ENCODE assay signal across 22 cellular contexts in the genomic region with DNA sequence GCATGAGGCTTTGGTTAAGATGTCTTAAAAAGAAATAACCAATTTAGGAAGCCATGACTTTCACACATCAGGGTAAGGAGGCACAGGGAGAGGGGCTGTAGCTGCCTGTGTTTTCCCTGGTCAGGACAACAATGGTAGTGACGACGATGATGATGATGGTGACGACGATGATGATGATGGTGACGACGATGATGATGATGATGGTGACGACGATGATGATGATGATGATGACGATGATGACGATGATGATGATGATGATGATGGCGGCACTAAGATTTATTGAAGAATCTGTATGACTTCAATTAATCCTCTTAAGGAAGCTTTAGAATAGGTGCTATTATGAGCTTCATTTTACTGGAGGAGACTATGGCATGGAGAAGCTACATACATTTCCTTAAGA.
DNase-seq lines count a peak whose midpoint lies in the region; ATAC-seq, FAIRE-seq and TF ChIP-seq lines count a peak whose summit lies in the region.
"Had no signal": no experiment of that assay in that cellular context is flagged by ENCODE, and none has a peak within 500 bp of the region (broad histone marks: within the 10 kb centered on the region; RNA-seq: fewer than 3 reads in every experiment).

No MANE protein-coding gene starts in this region.

- no peak for TF ChIP-seq POLR2A in K562 (conservative IDR thresholded peaks at IDR 0.05)
- TF ChIP-seq POLR2A in sigmoid colon (IDR thresholded peaks at IDR 0.05): no peak

- no TSS peak for BruUV-seq in K562 (replicated peaks; lab: Mats Ljungman, UMichigan)
- BruUV-seq in Caco-2 (replicated peaks; lab: Mats Ljungman, UMichigan): no TSS peak

- no peak overlapping the region for H2AFZ ChIP-seq in SK-N-SH (ENCODE audit: low read depth)
- no peak overlapping the region for H2AFZ ChIP-seq in K562 (ENCODE audit: low read depth, low read length)
- H2AFZ ChIP-seq: GM23338 had no signal

- H3K4me3 ChIP-seq in SK-N-SH (ENCODE audit: low read depth in 2 of 2, low read length in 1 of 2) (no peak overlapping the region), K562 (no peak overlapping the region), sigmoid colon (no peak overlapping the region), Caco-2 (ENCODE audit: low read depth, low read length) (no peak overlapping the region)
- H3K4me3 ChIP-seq: BLaER1, GM12878, GM23338 had no signal

- TF ChIP-seq EP300 in SK-N-SH (IDR thresholded peaks at IDR 0.05; ENCODE audit: borderline replicate concordance in 1 of 2, low read depth in 1 of 2, low read length in 1 of 2): no peak
- TF ChIP-seq EP300 in K562 (IDR thresholded peaks at IDR 0.05; ENCODE audit: low read length): no peak
- TF ChIP-seq EP300 in sigmoid colon (IDR thresholded peaks at IDR 0.05): no peak

- CTCF ChIA-PET in SK-N-SH (lab: Yijun Ruan, JAX) (interaction anchor here (0.6 kb wide), 1 partner anchor 10 kb away, joined by 3 read pairs; no protein-coding TSS in a partner anchor), K562 (lab: Yijun Ruan, JAX; ENCODE audit: low intra/inter-chr PET ratio) (no interaction called here), Caco-2 (lab: Charles Lee) (no interaction called here)

- no peaks in the 10 kb centered on the region for H3F3A ChIP-seq in SK-N-SH (replicated peaks; ENCODE audit: insufficient read depth)

- ATAC-seq in SK-N-SH treated with all-trans-retinoic acid at 6 μM for 48 hours (no peak), K562 (no peak), GM18867 (IDR thresholded peaks at IDR 0.05; ENCODE audit: unreplicated experiment) (no peak)
- ATAC-seq: CD8-positive, alpha-beta T cell; GM12878; GM23338; HCT116 had no signal

- no peaks in the 10 kb centered on the region for H3K9me2 ChIP-seq in SK-N-SH

- no peak overlapping the region for H3K4me3 Mint-ChIP-seq in Caco-2 (ENCODE audit: unreplicated experiment)
- H3K4me3 Mint-ChIP-seq: B cell; CD4-positive, CD25-positive, alpha-beta regulatory T cell; CD8-positive, alpha-beta T cell; GM23338; H9; HFFc6 had no signal

- H3K36me3 ChIP-seq in SK-N-SH (replicated peaks in 1 of 2; ENCODE audit: control insufficient read depth in 1 of 2, insufficient read depth in 2 of 2, low read length in 1 of 2): no peaks in the 10 kb centered on the region
- no peaks in the 10 kb centered on the region for H3K36me3 ChIP-seq in K562 (ENCODE audit: control insufficient read depth, insufficient read depth, low read length)
- no peaks in the 10 kb centered on the region for H3K36me3 ChIP-seq in sigmoid colon
- no peaks in the 10 kb centered on the region for H3K36me3 ChIP-seq in Caco-2 (ENCODE audit: control insufficient read depth, insufficient read depth, low read length)
- H3K36me3 ChIP-seq: BLaER1 had no signal

- peaks cover 19% of the 10 kb centered on the region for H3K9me3 Mint-ChIP-seq in Caco-2 (ENCODE audit: unreplicated experiment)
- H3K9me3 Mint-ChIP-seq: CD8-positive, alpha-beta T cell had no signal

- H3K4me2 ChIP-seq in SK-N-SH: no peak overlapping the region
- H3K4me2 ChIP-seq in K562 (ENCODE audit: insufficient read depth, low read length): no peak overlapping the region
- H3K4me2 ChIP-seq: BLaER1, GM23338 had no signal

- H3K27ac ChIP-seq in SK-N-SH (ENCODE audit: low read depth in 2 of 2, low read length in 1 of 2) (no peak overlapping the region), K562 (ENCODE audit: extremely low read depth, low read depth, low read length) (no peak overlapping the region), sigmoid colon (no peak overlapping the region)
- H3K27ac ChIP-seq: 22Rv1, BLaER1, C4-2B had no signal

- no peaks in the 10 kb centered on the region for H3K9me3 ChIP-seq in SK-N-SH
- H3K9me3 ChIP-seq in K562 (replicated peaks; ENCODE audit: control insufficient read depth, insufficient read depth, low read depth, low read length): 0 out of 2 replicates have a peak, but pooled peaks cover 2% of the 10 kb centered on the region
- no peaks in the 10 kb centered on the region for H3K9me3 ChIP-seq in sigmoid colon
- H3K9me3 ChIP-seq in Caco-2: 0 out of 2 replicates have a peak, but pooled peaks cover 4% of the 10 kb centered on the region

- H3K9me1 ChIP-seq in K562 (ENCODE audit: control insufficient read depth, insufficient read depth, low read length): no peaks in the 10 kb centered on the region

- H3K79me2 ChIP-seq in SK-N-SH (ENCODE audit: insufficient read depth) (no peaks in the 10 kb centered on the region), K562 (ENCODE audit: control insufficient read depth, insufficient read depth, low read length) (no peaks in the 10 kb centered on the region)

- TF ChIP-seq CTCF in SK-N-SH (IDR thresholded peaks at IDR 0.05): no peak
- TF ChIP-seq CTCF in K562 (IDR thresholded peaks at IDR 0.05 in 2 of 3, conservative IDR thresholded peaks at IDR 0.05 in 1 of 3; ENCODE audit: insufficient read depth in 2 of 3, low read depth in 1 of 3, low read length in 3 of 3): no peak
- no peak for TF ChIP-seq CTCF in sigmoid colon (IDR thresholded peaks at IDR 0.05)
- TF ChIP-seq CTCF in Caco-2 (IDR thresholded peaks at IDR 0.05; ENCODE audit: insufficient read depth in 1 of 2, low read depth in 1 of 2, low read length in 1 of 2, severe bottlenecking in 1 of 2, unreplicated experiment in 1 of 2): no peak

- H3K4me1 ChIP-seq in SK-N-SH (ENCODE audit: control insufficient read depth in 1 of 2, insufficient read depth in 2 of 2, low read depth in 1 of 2, low read length in 1 of 2) (peaks cover 0 to 3% of the 10 kb centered on the region in 2 experiments; a peak in 1 of 4 replicates), K562 (replicated peaks in 1 of 2; ENCODE audit: control insufficient read depth in 2 of 2, insufficient read depth in 2 of 2, low read length in 2 of 2) (no peaks in the 10 kb centered on the region), sigmoid colon (peaks cover 0 to 20% (median 15%) of the 10 kb centered on the region in 4 donors), Caco-2 (no peaks in the 10 kb centered on the region)
- H3K4me1 ChIP-seq: BLaER1 had no signal

- no peak for FAIRE-seq in K562 (lab: Jason Lieb, UNC)
- FAIRE-seq: A204.1, D721Med, GM12878 had no signal

- TF ChIP-seq RAD21 in SK-N-SH (IDR thresholded peaks at IDR 0.05; ENCODE audit: low read length) (no peak), K562 (CRISPR knock-in tag; conservative IDR thresholded peaks at IDR 0.05 in 1 of 2, IDR thresholded peaks at IDR 0.05 in 1 of 2) (no peak)

- H4K20me1 ChIP-seq in SK-N-SH (ENCODE audit: insufficient read depth): no peaks in the 10 kb centered on the region
- H4K20me1 ChIP-seq in K562 (replicated peaks; ENCODE audit: control insufficient read depth, insufficient read depth, low read length): no peaks in the 10 kb centered on the region; the same call in 1 of the 2 replicates
- H4K20me1 ChIP-seq: BLaER1 had no signal

- POLR2A ChIA-PET in SK-N-SH (lab: Yijun Ruan, JAX): no interaction called here
- POLR2A ChIA-PET in K562 (lab: Yijun Ruan, JAX): interaction anchor here (0.5 kb wide), 1 partner anchor 938 kb away, joined by 3 read pairs; a partner anchor contains a TSS
- POLR2A ChIA-PET in Caco-2 (lab: Charles Lee): no interaction called here

- peaks cover 8% of the 10 kb centered on the region for H3K36me3 Mint-ChIP-seq in Caco-2 (ENCODE audit: insufficient read depth, unreplicated experiment)

- in situ Hi-C loops in K562 (cut with MboI): no loop called here

- peaks cover 45% of the 10 kb centered on the region for H3K27me3 Mint-ChIP-seq in Caco-2 (ENCODE audit: insufficient read depth, unreplicated experiment)
- H3K27me3 Mint-ChIP-seq: B cell; CD4-positive, CD25-positive, alpha-beta regulatory T cell had no signal

- no peak overlapping the region for H3K27ac Mint-ChIP-seq in Caco-2 (ENCODE audit: unreplicated experiment)
- H3K27ac Mint-ChIP-seq: B cell; CD4-positive, CD25-positive, alpha-beta regulatory T cell; CD8-positive, alpha-beta T cell; GM23338; H9; HFFc6 had no signal

- H3K9ac ChIP-seq in SK-N-SH (no peak overlapping the region), K562 (ENCODE audit: insufficient read depth in 1 of 2, low read depth in 2 of 2, low read length in 2 of 2) (no peak overlapping the region)
- H3K9ac ChIP-seq: BLaER1 had no signal

- intact Hi-C loops in K562 (cut with micrococcal nuclease): no loop called here
- intact Hi-C loops in sigmoid colon (cut with DNase I): no loop called here
- intact Hi-C loops in Caco-2 (cut with micrococcal nuclease; ENCODE audit: unreplicated experiment): no loop called here

- H3K27me3 ChIP-seq in SK-N-SH (ENCODE audit: insufficient read depth) (peaks cover 44% of the 10 kb centered on the region), K562 (ENCODE audit: control insufficient read depth in 2 of 2, insufficient read depth in 2 of 2, low read length in 2 of 2) (peaks cover 36 to 51% of the 10 kb centered on the region in 2 experiments; a peak in 4 of 5 replicates), sigmoid colon (no peaks in the 10 kb centered on the region), Caco-2 (replicated peaks; ENCODE audit: control insufficient read depth, insufficient read depth, low read length) (no peaks in the 10 kb centered on the region; the same call in 1 of the 2 replicates)
- H3K27me3 ChIP-seq: BLaER1 had no signal

- peaks cover 9% of the 10 kb centered on the region for H3K4me1 Mint-ChIP-seq in Caco-2 (ENCODE audit: low read depth, unreplicated experiment)
- H3K4me1 Mint-ChIP-seq: B cell had no signal

- DNase-seq in SK-N-SH: peak; percentile 4
- DNase-seq in K562 (ENCODE audit: extremely low read depth in 1 of 4, low spot score in 3 of 4): no peak
- peak; percentile 19 for DNase-seq in sigmoid colon
- DNase-seq in Caco-2: no peak
- DNase-seq: CD4-positive, CD25-positive, alpha-beta regulatory T cell; CD8-positive, alpha-beta T cell; DMS 273 treated with DMSO at 0.1 percent for 48 hours; EL; GDM1; H9; HFFc6 had no signal

- 67% methylated on average over 11 of the region's 11 CpGs for WGBS in SK-N-SH (ENCODE audit: low lambda C conversion rate)
- WGBS in K562 (ENCODE audit: insufficient coverage, low coverage, missing lambda C conversion rate): 4% methylated on average over 11 of the region's 11 CpGs
- 83 to 88% methylated on average over 11 of the region's 11 CpGs for WGBS in sigmoid colon, 2 donors

TF ChIP-seq in SK-N-SH treated with all-trans-retinoic acid at 6 μM for 48 hours, 23 proteins besides CTCF, POLR2A, EP300 and RAD21 (continues in another document):
- TF ChIP-seq BACH2 (CRISPR knock-in tag; IDR thresholded peaks at IDR 0.05; ENCODE audit: borderline replicate concordance): no peak
- no peak for TF ChIP-seq ZNF70 (CRISPR knock-in tag; IDR thresholded peaks at IDR 0.05)

TF ChIP-seq in K562, 482 proteins besides CTCF, POLR2A, EP300 and RAD21:
- TF ChIP-seq ZBED1 (IDR thresholded peaks at IDR 0.05): no peak
- no peak for TF ChIP-seq ATF1 (CRISPR knock-in tag; IDR thresholded peaks at IDR 0.05)
- peak; percentile 81 for TF ChIP-seq ATF1 (tag; IDR thresholded peaks at IDR 0.05)
- TF ChIP-seq CREM (IDR thresholded peaks at IDR 0.05; ENCODE audit: low read depth): peak; percentile 16; the same call in 1 of the 2 replicates
- peak; percentile 70 for TF ChIP-seq CREB1 (IDR thresholded peaks at IDR 0.05)
- no peak for TF ChIP-seq CREB1 (CRISPR knock-in tag; IDR thresholded peaks at IDR 0.05)

Comparison
In these comparisons a context has a peak if more than half of its experiments do, and no peak if none do; other contexts are left out.
1. DNase-seq: peak in SK-N-SH (single experiment) and sigmoid colon (single experiment); none in K562 (0 of 4) and Caco-2 (0 of 2).